In the genomic region with DNA sequence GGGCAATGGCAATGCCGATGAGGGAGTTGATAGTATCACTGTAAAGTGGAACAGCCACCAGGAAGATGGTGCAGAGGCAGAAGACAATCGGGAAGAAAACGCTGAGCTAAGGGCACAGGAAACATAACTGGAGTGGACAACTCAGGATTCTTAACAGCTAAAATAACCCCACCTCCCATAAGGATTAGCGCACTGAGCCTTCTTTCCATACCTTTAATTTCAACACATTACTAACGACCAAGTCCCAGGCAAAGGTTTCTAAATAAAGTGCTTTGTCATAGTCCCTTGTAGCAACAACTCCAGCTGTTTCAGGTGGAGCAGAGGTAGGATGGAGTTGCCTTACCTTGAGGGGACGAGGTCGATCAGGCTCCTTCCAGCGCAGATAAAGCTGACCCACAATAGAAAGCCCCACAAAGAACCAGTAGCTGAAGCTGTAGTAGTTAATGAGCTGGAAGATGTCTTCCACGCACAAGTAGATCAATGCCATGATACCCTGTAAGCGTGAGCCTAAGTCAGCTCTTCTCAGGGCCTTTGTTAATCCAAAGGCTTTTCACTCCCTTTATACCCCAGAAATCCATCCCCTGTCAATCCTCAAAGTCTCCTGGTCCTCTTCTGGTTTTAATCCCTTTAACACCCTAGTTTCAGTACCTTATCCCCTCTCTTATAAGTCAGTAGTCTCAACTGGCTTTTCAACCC, we compare ENCODE assay signal across 1 cellular context.
A peak's percentile ranks its signal among the peaks of the same experiment; 100 is the strongest.
TF ChIP-seq lines count a peak whose summit lies in the region.

No MANE protein-coding gene starts in this region.

TF ChIP-seq in GM12878, 131 proteins besides CTCF, POLR2A, EP300 and RAD21:
- TF ChIP-seq WRNIP1 (IDR thresholded peaks at IDR 0.05; ENCODE audit: borderline replicate concordance, low read depth, low read length) (no peak), CBX5 (IDR thresholded peaks at IDR 0.05; ENCODE audit: low read depth) (no peak), POLR2AphosphoS2 (IDR thresholded peaks at IDR 0.05; ENCODE audit: low read depth, low read length) (0 out of 2 replicates have a peak, but pooled peaks have one; percentile 39), EGR1 (IDR thresholded peaks at IDR 0.05; ENCODE audit: borderline replicate concordance in 1 of 2, low read depth in 2 of 2, low read length in 2 of 2) (no peak)
TF ChIP-seq in GM12878: peak in this region for 1.
